Comparison of ENCODE assay signal across 8 cellular contexts in the genomic region with DNA sequence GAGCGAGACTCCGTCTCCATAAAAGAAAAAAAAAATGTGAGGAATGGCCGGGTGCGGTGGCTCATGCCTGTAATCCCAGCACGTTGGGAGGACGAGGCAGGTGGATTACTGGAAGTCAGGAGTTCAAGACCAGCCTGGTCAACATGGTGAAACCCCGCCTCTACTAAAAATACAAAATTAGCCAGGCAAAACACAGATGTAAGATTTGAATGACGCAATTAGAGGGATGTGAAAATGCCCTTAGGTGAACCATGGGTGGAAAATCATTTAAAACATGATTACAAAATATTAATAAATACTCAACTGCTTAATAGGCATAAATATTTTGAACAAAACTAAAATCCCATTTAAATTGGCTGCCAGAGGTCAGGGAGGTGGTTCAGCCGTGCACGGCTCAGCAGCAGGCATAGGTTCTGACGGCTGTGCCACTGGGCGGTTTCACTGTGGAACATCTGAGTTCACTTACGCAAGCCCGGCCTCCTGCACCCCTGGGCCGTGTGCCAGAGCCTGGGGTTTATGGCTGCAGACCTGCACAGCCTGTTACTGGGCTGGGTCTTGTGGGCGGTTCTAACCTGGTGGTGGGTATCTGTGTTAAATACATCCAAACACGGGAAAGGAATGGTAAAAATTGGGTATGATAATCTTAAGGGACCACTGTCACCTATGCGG. TPM values are rescaled to one million over a fixed set of nuclear protein-coding genes. Genes with fewer than 3 reads are reported as not detected.
DNase-seq lines count a peak whose midpoint lies in the region; ATAC-seq and TF ChIP-seq lines count a peak whose summit lies in the region.

No MANE protein-coding gene starts in this region.

- no peak for TF ChIP-seq CTCF in HFF-Myc (IDR thresholded peaks at IDR 0.05; ENCODE audit: low read depth, low read length, missing control alignments)
- no peak for TF ChIP-seq CTCF in nephron progenitor cell (IDR thresholded peaks at IDR 0.05)

- no peak overlapping the region for H3K4me3 ChIP-seq in HFF-Myc (replicated peaks; ENCODE audit: low read depth, low read length)

- intact Hi-C loops in left ventricle myocardium superior (cut with micrococcal nuclease), result no loop called here

- H3K27me3 Mint-ChIP-seq in stimulated activated naive CD8-positive, alpha-beta T cell treated with anti-CD3 and anti-CD28 coated beads, Interleukin-15, amount 100 ng/mL, for 72 hours, result no peaks in the 10 kb centered on the region
- H3K27me3 Mint-ChIP-seq in nephron progenitor cell (ENCODE audit: low read depth, poor library complexity), result peaks cover 3% of the 10 kb centered on the region

- no peaks in the 10 kb centered on the region for H3K9me3 Mint-ChIP-seq in stimulated activated naive CD8-positive, alpha-beta T cell treated with anti-CD3 and anti-CD28 coated beads, Interleukin-15, amount 100 ng/mL, for 72 hours
- H3K9me3 Mint-ChIP-seq in nephron progenitor cell, result no peaks in the 10 kb centered on the region

- peak; percentile 74 for DNase-seq in DMS53 (lab: John Stamatoyannopoulos, UW)
- peak; percentile 70 for DNase-seq in HFF-Myc (ENCODE audit: extremely low read depth, low read depth)
- DNase-seq in NCI-H345 treated with DMSO at 0.1 percent for 48 hours (lab: John Stamatoyannopoulos, UW; ENCODE audit: unreplicated experiment), result peak; percentile 55
- DNase-seq in left ventricle myocardium superior, result peak; percentile 54
- DNase-seq in stimulated activated naive CD8-positive, alpha-beta T cell treated with anti-CD3 and anti-CD28 coated beads, Interleukin-15, amount 100 ng/mL, for 72 hours, result no peak
- no peak for DNase-seq in cortex of kidney (lab: John Stamatoyannopoulos, UW)
- no peak for DNase-seq in nephron progenitor cell

- peaks cover 1% of the 10 kb centered on the region for H3K4me1 Mint-ChIP-seq in stimulated activated naive CD8-positive, alpha-beta T cell treated with anti-CD3 and anti-CD28 coated beads, Interleukin-15, amount 100 ng/mL, for 72 hours
- H3K4me1 Mint-ChIP-seq in nephron progenitor cell, result peaks cover 56% of the 10 kb centered on the region

- no peak overlapping the region for H3K27ac Mint-ChIP-seq in stimulated activated naive CD8-positive, alpha-beta T cell treated with anti-CD3 and anti-CD28 coated beads, Interleukin-15, amount 100 ng/mL, for 72 hours
- no peak overlapping the region for H3K27ac Mint-ChIP-seq in nephron progenitor cell

- ATAC-seq in left ventricle myocardium superior (peak; percentile 56), GM21367 (IDR thresholded peaks at IDR 0.05; ENCODE audit: unreplicated experiment) (no peak)
- ATAC-seq in stimulated activated naive CD8-positive, alpha-beta T cell treated with anti-CD3 and anti-CD28 coated beads, Interleukin-15, amount 100 ng/mL, for 72 hours, result no peak

- peaks cover 2% of the 10 kb centered on the region for H3K36me3 Mint-ChIP-seq in nephron progenitor cell (ENCODE audit: low read depth)

- H3K4me3 Mint-ChIP-seq in stimulated activated naive CD8-positive, alpha-beta T cell treated with anti-CD3 and anti-CD28 coated beads, Interleukin-15, amount 100 ng/mL, for 72 hours, result no peak overlapping the region
- H3K4me3 Mint-ChIP-seq in nephron progenitor cell, result no peak overlapping the region

RNA-seq across cellular contexts. Expression of a gene that starts 21.1 kb away (rescaled TPM):
- 2.9 TPM for total RNA-seq in left ventricle myocardium superior

RNA-seq across cellular contexts. Expression of a gene that starts 23.7 kb away (rescaled TPM):
- total RNA-seq in left ventricle myocardium superior, result 6.1 TPM

RNA-seq across cellular contexts. Expression of a gene that starts 33.3 kb away (rescaled TPM):
- total RNA-seq in left ventricle myocardium superior, result 21.0 TPM

RNA-seq across cellular contexts. Expression of a gene that starts 41.7 kb away (rescaled TPM):
- total RNA-seq in left ventricle myocardium superior, result 11.1 TPM

Comparison
In these comparisons a context has a peak if more than half of its experiments do, and no peak if none do; other contexts are left out.
1. DNase-seq: peak in DMS53 (single experiment), HFF-Myc (single experiment), NCI-H345 treated with DMSO at 0.1 percent for 48 hours (single experiment) and left ventricle myocardium superior (single experiment); none in stimulated activated naive CD8-positive, alpha-beta T cell treated with anti-CD3 and anti-CD28 coated beads, Interleukin-15, amount 100 ng/mL, for 72 hours (0 of 2), cortex of kidney (single experiment) and nephron progenitor cell (single experiment).